Comparison of ENCODE assay signal across 18 cellular contexts in the genomic region with DNA sequence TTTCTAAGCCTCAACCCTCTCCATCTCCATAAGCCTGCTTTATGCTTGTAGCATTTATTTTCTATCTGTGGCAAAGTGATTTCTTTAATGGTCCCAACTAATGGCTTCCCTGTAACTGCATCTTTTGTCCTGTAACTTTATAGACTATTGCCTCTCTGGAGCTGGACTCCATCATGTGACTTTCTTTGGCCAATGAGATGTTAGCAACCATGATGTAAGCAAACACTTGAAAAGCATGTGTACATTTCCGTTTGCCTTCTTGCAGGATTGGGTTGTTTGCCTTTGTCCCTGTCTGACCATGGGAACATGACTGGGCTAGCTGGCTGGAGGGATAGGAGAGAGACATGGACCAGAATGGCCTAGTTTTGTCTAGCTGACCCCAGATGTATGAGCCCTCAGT.
"Had no signal": no experiment of that assay in that cellular context is flagged by ENCODE, and none has a peak within 500 bp of the region (broad histone marks: within the 10 kb centered on the region; RNA-seq: fewer than 3 reads in every experiment).

No MANE protein-coding gene starts in this region.

- H3K4me1 ChIP-seq: adrenal gland, ascending aorta, left ventricle myocardium inferior, upper lobe of left lung had no signal

- H3K4me3 ChIP-seq: adrenal gland, ascending aorta, left ventricle myocardium inferior, upper lobe of left lung had no signal

- H3K27ac ChIP-seq: adrenal gland, ascending aorta, brain microvascular endothelial cell, foreskin keratinocyte, left ventricle myocardium inferior, upper lobe of left lung had no signal

- H3K36me3 Mint-ChIP-seq: naive thymus-derived CD8-positive, alpha-beta T cell had no signal

- H3K27me3 ChIP-seq: adrenal gland, ascending aorta, brain microvascular endothelial cell, foreskin keratinocyte, upper lobe of left lung had no signal

- H3K36me3 ChIP-seq: adrenal gland, ascending aorta, brain microvascular endothelial cell, left ventricle myocardium inferior, upper lobe of left lung had no signal

- H3K9me3 ChIP-seq: adrenal gland, ascending aorta, upper lobe of left lung had no signal

- H3K27ac Mint-ChIP-seq: activated naive CD8-positive, alpha-beta T cell; activated T-helper 17 cell treated with anti-CD3 and anti-CD28 coated beads, Interleukin-2, amount 50 U/mL, for 72 hours; naive thymus-derived CD8-positive, alpha-beta T cell had no signal

- H3K9me3 Mint-ChIP-seq: activated T-helper 17 cell treated with anti-CD3 and anti-CD28 coated beads, Interleukin-2, amount 50 U/mL, for 72 hours had no signal

- H3K4me3 Mint-ChIP-seq: activated naive CD8-positive, alpha-beta T cell; activated T-helper 17 cell treated with anti-CD3 and anti-CD28 coated beads, Interleukin-2, amount 50 U/mL, for 72 hours; naive thymus-derived CD8-positive, alpha-beta T cell had no signal

- DNase-seq: activated T-cell treated with anti-CD3 and anti-CD28 coated beads, Interleukin-2, amount 50 U/mL, for 1 hour; adrenal gland; brain microvascular endothelial cell; caudate nucleus; dermis blood vessel endothelial cell; effector memory CD4-positive, alpha-beta T cell; foreskin keratinocyte; hippocampal formation; left ventricle myocardium inferior; naive thymus-derived CD8-positive, alpha-beta T cell; retina; stimulated activated CD4-positive, alpha-beta T cell treated with anti-CD3 and anti-CD28 coated beads, Interleukin-4, amount 100 ng/mL, for 4 hours; stimulated activated naive CD8-positive, alpha-beta T cell treated with anti-CD3 and anti-CD28 coated beads, Interleukin-15, Interleukin-2, amounts not matched to agents 100 U/mL and 50 U/mL, for 24 hours; T-helper 9 cell; upper lobe of left lung had no signal
